ENCODE assay signal across 9 cellular contexts in the genomic region with DNA sequence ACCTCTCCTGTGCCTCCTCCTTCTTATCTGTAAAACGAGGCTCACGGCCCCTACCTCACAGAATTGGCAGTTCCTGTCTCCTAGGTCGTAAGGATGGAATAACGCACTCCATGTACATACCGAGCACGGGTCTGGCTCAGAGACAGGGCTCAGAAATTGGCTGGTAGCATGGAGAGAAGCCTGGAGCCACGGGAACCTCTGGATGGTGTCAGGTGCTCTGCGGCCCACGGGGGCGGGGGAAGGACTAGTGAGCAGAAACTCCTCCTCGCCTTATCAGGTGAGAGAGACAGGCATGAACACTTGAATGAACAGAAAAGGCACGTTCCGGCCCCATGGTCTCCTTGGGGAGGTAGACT. TPM values are rescaled to one million over a fixed set of nuclear protein-coding genes. Genes with fewer than 3 reads are reported as not detected.
DNase-seq lines count a peak whose midpoint lies in the region; ATAC-seq and TF ChIP-seq lines count a peak whose summit lies in the region.
"Had no signal": no experiment of that assay in that cellular context is flagged by ENCODE, and none has a peak within 500 bp of the region (broad histone marks: within the 10 kb centered on the region; RNA-seq: fewer than 3 reads in every experiment).

No MANE protein-coding gene starts in this region.

- H3K4me1 Mint-ChIP-seq in T-helper 17 cell: peaks cover 12% of the 10 kb centered on the region

- ATAC-seq in HG02588 (IDR thresholded peaks at IDR 0.05; ENCODE audit: unreplicated experiment): peak; percentile 29
- peak; percentile 52 for ATAC-seq in T-helper 17 cell
- no peak for ATAC-seq in GM18517 (IDR thresholded peaks at IDR 0.05; ENCODE audit: unreplicated experiment)

- H3K4me3 Mint-ChIP-seq in T-helper 17 cell: peak overlapping the region; percentile 82

- no peaks in the 10 kb centered on the region for H3K36me3 ChIP-seq in parathyroid adenoma (ENCODE audit: control insufficient read depth, insufficient read depth, low read length)

- H3K4me1 ChIP-seq in parathyroid adenoma: peaks cover 6% of the 10 kb centered on the region

- H3K27me3 ChIP-seq in parathyroid adenoma (ENCODE audit: control insufficient read depth, insufficient read depth, low read length): no peaks in the 10 kb centered on the region

- DNase-seq in T-helper 17 cell (no peak), fibroblast of villous mesenchyme (ENCODE audit: low read depth) (no peak), midbrain (lab: John Stamatoyannopoulos, UW) (no peak), glomerular visceral epithelial cell (ENCODE audit: extremely low spot score) (no peak)

- H3K9me3 ChIP-seq in T-helper 17 cell (ENCODE audit: control insufficient read depth, low read length, poor library complexity, severe bottlenecking): no peaks in the 10 kb centered on the region
- no peaks in the 10 kb centered on the region for H3K9me3 ChIP-seq in parathyroid adenoma (ENCODE audit: control insufficient read depth, low read length)

- peak overlapping the region; percentile 95 for H2AFZ ChIP-seq in parathyroid adenoma

- peaks cover 10% of the 10 kb centered on the region for H3K79me2 ChIP-seq in parathyroid adenoma

- H3K36me3 Mint-ChIP-seq in T-helper 17 cell (ENCODE audit: low read depth): peaks cover 6% of the 10 kb centered on the region

- peak overlapping the region; percentile 13 for H3K9ac ChIP-seq in parathyroid adenoma

- peak overlapping the region; percentile 92 for H3K4me2 ChIP-seq in parathyroid adenoma (ENCODE audit: low read length)

- H3K4me3 ChIP-seq in GM08714 (ENCODE audit: low read length) (peak overlapping the region; percentile 32; the same call in 1 of the 2 replicates), fibroblast of villous mesenchyme (ENCODE audit: low read depth, low read length) (peak overlapping the region; percentile 52), parathyroid adenoma (ENCODE audit: low read depth, low read length) (peak overlapping the region; percentile 64)

- H3K27ac Mint-ChIP-seq in T-helper 17 cell: peak overlapping the region; percentile 49

- TF ChIP-seq CTCF in fibroblast of villous mesenchyme (IDR thresholded peaks at IDR 0.05; ENCODE audit: insufficient read depth, low read depth, low read length): no peak
- TF ChIP-seq CTCF in parathyroid adenoma (IDR thresholded peaks at IDR 0.05): no peak

- H3K27me3 Mint-ChIP-seq in T-helper 17 cell: peaks cover 45% of the 10 kb centered on the region

- H3K27ac ChIP-seq in parathyroid adenoma: peak overlapping the region; percentile 74

RNA-seq across cellular contexts. Expression of gene C5orf47, which starts 15.4 kb away (rescaled TPM):
- total RNA-seq in T-helper 17 cell (under 1 TPM in 1 of 2 donors, not detected in 1; 0.22 TPM), fibroblast of villous mesenchyme (not detected in 2 replicates)
- total RNA-seq: T-helper 1 cell treated with Interleukin-12 subunit alpha and Interleukin-12 subunit beta and Interleukin-4 antibody, amounts not matched to agents 30 ng/mL and 1 ng/mL, for 36 hours had no signal
